ENCODE assay signal across 8 cellular contexts in genomic region chr9:124257865-124258764, GRCh38. TPM values are rescaled to one million over a fixed set of nuclear protein-coding genes. Genes with fewer than 3 reads are reported as not detected.
DNase-seq lines count a peak whose midpoint lies in the region; ATAC-seq and TF ChIP-seq lines count a peak whose summit lies in the region.

Gene NEK6, plus strand, starts transcription at chr9:124257949. Its CDS starts 44,016 bp downstream, at chr9:124301965.

- POLR2A ChIA-PET in Caco-2 (lab: Charles Lee): interaction anchor here (0.6 to 1.2 kb wide), 2 partner anchors 35 to 44 kb away, joined by 3 read pairs; no protein-coding TSS in a partner anchor
- POLR2A ChIA-PET in activated CD4-positive, alpha-beta T cell treated with anti-CD3 and anti-CD28 coated beads, Interleukin-2, amount 10 ng/mL, durations not matched to agents 7 days and 5 days (lab: Charles Lee): no interaction called here

- H3K4me1 Mint-ChIP-seq in Caco-2 (ENCODE audit: low read depth, unreplicated experiment): peaks cover 31% of the 10 kb centered on the region
- H3K4me1 Mint-ChIP-seq in activated CD4-positive, alpha-beta T cell treated with anti-CD3 and anti-CD28 coated beads, Interleukin-2, amount 10 ng/mL, durations not matched to agents 7 days and 5 days: peaks cover 45% of the 10 kb centered on the region

- no peaks in the 10 kb centered on the region for H3K27me3 ChIP-seq in Caco-2 (replicated peaks; ENCODE audit: control insufficient read depth, insufficient read depth, low read length)
- no peaks in the 10 kb centered on the region for H3K27me3 ChIP-seq in mononuclear cell (ENCODE audit: insufficient read depth, low read length)
- H3K27me3 ChIP-seq in thoracic aorta (replicated peaks; ENCODE audit: insufficient read depth): no peaks in the 10 kb centered on the region

- H3K27me3 Mint-ChIP-seq in Caco-2 (ENCODE audit: insufficient read depth, unreplicated experiment): no peaks in the 10 kb centered on the region
- peaks cover 55% of the 10 kb centered on the region for H3K27me3 Mint-ChIP-seq in activated CD4-positive, alpha-beta T cell treated with anti-CD3 and anti-CD28 coated beads, Interleukin-2, amount 10 ng/mL, durations not matched to agents 7 days and 5 days

- H3K36me3 Mint-ChIP-seq in Caco-2 (ENCODE audit: insufficient read depth, unreplicated experiment): peaks cover 25% of the 10 kb centered on the region
- peaks cover 12% of the 10 kb centered on the region for H3K36me3 Mint-ChIP-seq in activated CD4-positive, alpha-beta T cell treated with anti-CD3 and anti-CD28 coated beads, Interleukin-2, amount 10 ng/mL, durations not matched to agents 7 days and 5 days (ENCODE audit: low read depth)

- H3K27ac ChIP-seq in thoracic aorta: peak within 1 kb of the TSS; percentile 94 to 98

- no peaks in the 10 kb centered on the region for H3K9me3 Mint-ChIP-seq in Caco-2 (ENCODE audit: unreplicated experiment)
- H3K9me3 Mint-ChIP-seq in activated CD4-positive, alpha-beta T cell treated with anti-CD3 and anti-CD28 coated beads, Interleukin-2, amount 10 ng/mL, durations not matched to agents 7 days and 5 days: no peaks in the 10 kb centered on the region

- H3K27ac Mint-ChIP-seq in Caco-2 (ENCODE audit: unreplicated experiment): peak within 1 kb of the TSS; percentile 96
- H3K27ac Mint-ChIP-seq in activated CD4-positive, alpha-beta T cell treated with anti-CD3 and anti-CD28 coated beads, Interleukin-2, amount 10 ng/mL, durations not matched to agents 7 days and 5 days: peak within 1 kb of the TSS; percentile 80

- H3K9me3 ChIP-seq in Caco-2: no peaks in the 10 kb centered on the region
- no peaks in the 10 kb centered on the region for H3K9me3 ChIP-seq in mononuclear cell (ENCODE audit: low read depth, low read length)
- no peaks in the 10 kb centered on the region for H3K9me3 ChIP-seq in thoracic aorta

- DNase-seq in Caco-2 (peak; percentile 48 to 51), thoracic aorta (ENCODE audit: low spot score) (no peak), NCI-H1694 treated with DMSO at 0.1 percent for 48 hours (lab: John Stamatoyannopoulos, UW) (no peak)
- DNase-seq in activated CD4-positive, alpha-beta T cell treated with anti-CD3 and anti-CD28 coated beads, Interleukin-2, amount 10 ng/mL, durations not matched to agents 7 days and 5 days: no peak

- ATAC-seq in HG03280 (IDR thresholded peaks at IDR 0.05; ENCODE audit: unreplicated experiment) (peak; percentile 35), thoracic aorta (ENCODE audit: insufficient number of reproducible peaks, low FRiP score, low read depth) (peak; percentile 20), HG02623 (IDR thresholded peaks at IDR 0.05; ENCODE audit: unreplicated experiment) (no peak)

- intact Hi-C loops in Caco-2 (cut with micrococcal nuclease; ENCODE audit: unreplicated experiment): loop anchor here (10.0 kb wide), 1 partner anchor 133 kb away; no protein-coding TSS in a partner anchor

- H3K36me3 ChIP-seq in Caco-2 (ENCODE audit: control insufficient read depth, insufficient read depth, low read length) (0 out of 2 replicates have a peak, but pooled peaks cover 1% of the 10 kb centered on the region), thoracic aorta (no peaks in the 10 kb centered on the region)

- no peak for TF ChIP-seq CTCF in Caco-2 (IDR thresholded peaks at IDR 0.05; ENCODE audit: insufficient read depth in 1 of 2, low read depth in 1 of 2, low read length in 1 of 2, severe bottlenecking in 1 of 2, unreplicated experiment in 1 of 2)
- no peak for TF ChIP-seq CTCF in thoracic aorta (IDR thresholded peaks at IDR 0.05)

- no TSS peak for BruUV-seq in Caco-2 (replicated peaks; lab: Mats Ljungman, UMichigan)

- H3K4me3 ChIP-seq in Caco-2 (ENCODE audit: low read depth, low read length) (peak within 1 kb of the TSS; percentile 83), mononuclear cell (ENCODE audit: low read length) (peak within 1 kb of the TSS; percentile 66), thoracic aorta (peak within 1 kb of the TSS; percentile 84)

- CTCF ChIA-PET in Caco-2 (lab: Charles Lee): no interaction called here
- CTCF ChIA-PET in activated CD4-positive, alpha-beta T cell treated with anti-CD3 and anti-CD28 coated beads, Interleukin-2, amount 10 ng/mL, durations not matched to agents 7 days and 5 days (lab: Charles Lee): interaction anchor here (0.6 to 0.9 kb wide), 2 partner anchors 22 to 236 kb away, joined by 3 read pairs; no protein-coding TSS in a partner anchor

- in situ Hi-C loops in endometrial microvascular endothelial cells (cut with HindIII; ENCODE audit: inconsistent ontology term, low pct_unique_long_range_greater_than_20kb, low sequenced_read_pairs): no loop called here

- H3K4me1 ChIP-seq in Caco-2 (peaks cover 33% of the 10 kb centered on the region), mononuclear cell (ENCODE audit: insufficient read depth, low read length) (peaks cover 61% of the 10 kb centered on the region), thoracic aorta (ENCODE audit: control insufficient read depth in 1 of 2, low read depth in 2 of 2) (peaks cover 35 to 44% of the 10 kb centered on the region in 2 donors)

- H3K4me3 Mint-ChIP-seq in Caco-2 (ENCODE audit: unreplicated experiment): peak within 1 kb of the TSS; percentile 98
- H3K4me3 Mint-ChIP-seq in activated CD4-positive, alpha-beta T cell treated with anti-CD3 and anti-CD28 coated beads, Interleukin-2, amount 10 ng/mL, durations not matched to agents 7 days and 5 days: peak within 1 kb of the TSS; percentile 86

RNA-seq across cellular contexts. Expression of gene NEK6, which starts in this region (rescaled TPM):
- total RNA-seq in Caco-2 (2022) (56.6 and 66.6 TPM in 2 replicates), endometrial microvascular endothelial cells (ENCODE audit: inconsistent ontology term) (40.0 TPM), mononuclear cell (11.2 TPM), thoracic aorta (10 to 100 TPM; 24.0 to 43.6 TPM)
- 1 to 10 TPM; 7.0 to 8.0 TPM for total RNA-seq in activated CD4-positive, alpha-beta T cell treated with anti-CD3 and anti-CD28 coated beads, Interleukin-2, amount 10 ng/mL, durations not matched to agents 7 days and 5 days

Comparison
In these comparisons a context has a peak if more than half of its experiments do, and no peak if none do; other contexts are left out.
1. DNase-seq: peak in Caco-2 (2 of 2); none in activated CD4-positive, alpha-beta T cell treated with anti-CD3 and anti-CD28 coated beads, Interleukin-2, amount 10 ng/mL, durations not matched to agents 7 days and 5 days (single experiment), thoracic aorta (single experiment) and NCI-H1694 treated with DMSO at 0.1 percent for 48 hours (single experiment).
2. Peak in every context shown above with its lines, with median percentiles within 50 percentile points of each other: H3K4me3 ChIP-seq.